Comparison of ENCODE assay signal across 22 cellular contexts in genomic region chr17:37417852-37418251, GRCh38. TPM values are rescaled to one million over a fixed set of nuclear protein-coding genes. Genes with fewer than 3 reads are reported as not detected.
DNase-seq lines count a peak whose midpoint lies in the region; ATAC-seq and TF ChIP-seq lines count a peak whose summit lies in the region.
"Had no signal": no experiment of that assay in that cellular context is flagged by ENCODE, and none has a peak within 500 bp of the region (broad histone marks: within the 10 kb centered on the region; RNA-seq: fewer than 3 reads in every experiment).

No MANE protein-coding gene starts in this region.

- DNase-seq in HCEC 1CT (peak; percentile 76), epithelial cell of esophagus (ENCODE audit: low read depth) (peak; percentile 73), iris pigment epithelial cell (ENCODE audit: low read depth) (peak; percentile 64)
- DNase-seq in stimulated activated CD8-positive, alpha-beta memory T cell treated with anti-CD3 and anti-CD28 coated beads, Interleukin-4, amount 100 ng/mL, for 48 hours, result no peak
- DNase-seq: CD8-positive, alpha-beta memory T cell; DMS79; KG1; MV-4-11; NCI-H187; NCI-H226; NCI-H524 treated with DMSO at 0.1 percent for 48 hours; SIG-M5 had no signal

- no peak for TF ChIP-seq CTCF in epithelial cell of esophagus (IDR thresholded peaks at IDR 0.05; ENCODE audit: insufficient read depth, low read depth, low read length, missing control alignments)

- ATAC-seq in activated T-helper 17 cell treated with anti-CD3 and anti-CD28 coated beads, Interleukin-2, amount 50 U/mL, for 72 hours (replicated peaks), result peak; percentile 78
- no peak for ATAC-seq in HG03095 (IDR thresholded peaks at IDR 0.05; ENCODE audit: unreplicated experiment)
- no peak for ATAC-seq in GM19452 (IDR thresholded peaks at IDR 0.05; ENCODE audit: unreplicated experiment)
- ATAC-seq in HG03378 (IDR thresholded peaks at IDR 0.05; ENCODE audit: unreplicated experiment), result no peak
- ATAC-seq: A549, GM23338, HCT116, HepG2, SK-N-SH treated with all-trans-retinoic acid at 6 μM for 48 hours had no signal

- H3K4me3 ChIP-seq in epithelial cell of esophagus (ENCODE audit: low read length), result no peak overlapping the region
- H3K4me3 ChIP-seq: A549; BLaER1 treated with 17β-estradiol and CSF1 and Interleukin-3, amounts not matched to agents 10 nM and 100 nM; GM23338 had no signal

- no peaks in the 10 kb centered on the region for H3K27me3 Mint-ChIP-seq in activated T-helper 17 cell treated with anti-CD3 and anti-CD28 coated beads, Interleukin-2, amount 50 U/mL, for 72 hours
- H3K27me3 Mint-ChIP-seq: CD8-positive, alpha-beta memory T cell had no signal

- H3K4me1 Mint-ChIP-seq in activated T-helper 17 cell treated with anti-CD3 and anti-CD28 coated beads, Interleukin-2, amount 50 U/mL, for 72 hours, result peaks cover 11% of the 10 kb centered on the region
- H3K4me1 Mint-ChIP-seq: GM23338 had no signal

- H3K9me3 Mint-ChIP-seq in activated T-helper 17 cell treated with anti-CD3 and anti-CD28 coated beads, Interleukin-2, amount 50 U/mL, for 72 hours, result no peaks in the 10 kb centered on the region
- H3K9me3 Mint-ChIP-seq: CD8-positive, alpha-beta memory T cell; GM23338 had no signal

- peaks cover 83% of the 10 kb centered on the region for H3K36me3 Mint-ChIP-seq in activated T-helper 17 cell treated with anti-CD3 and anti-CD28 coated beads, Interleukin-2, amount 50 U/mL, for 72 hours (ENCODE audit: low read depth)

- no peak overlapping the region for H3K27ac Mint-ChIP-seq in activated T-helper 17 cell treated with anti-CD3 and anti-CD28 coated beads, Interleukin-2, amount 50 U/mL, for 72 hours
- H3K27ac Mint-ChIP-seq: CD8-positive, alpha-beta memory T cell; GM23338 had no signal

- no peak overlapping the region for H3K4me3 Mint-ChIP-seq in activated T-helper 17 cell treated with anti-CD3 and anti-CD28 coated beads, Interleukin-2, amount 50 U/mL, for 72 hours
- H3K4me3 Mint-ChIP-seq: CD8-positive, alpha-beta memory T cell; GM23338 had no signal

RNA-seq across cellular contexts. Expression of gene TADA2A, which starts 11.2 kb away (rescaled TPM):
- total RNA-seq in activated T-helper 17 cell treated with anti-CD3 and anti-CD28 coated beads, Interleukin-2, amount 50 U/mL, for 72 hours, result 10 to 100 TPM; 29.2 to 36.7 TPM

RNA-seq across cellular contexts. Expression of gene ACACA, which starts 11.2 kb away (rescaled TPM):
- 10 to 100 TPM; 36.9 to 73.7 TPM for total RNA-seq in activated T-helper 17 cell treated with anti-CD3 and anti-CD28 coated beads, Interleukin-2, amount 50 U/mL, for 72 hours

RNA-seq across cellular contexts. Expression of gene C17orf78, which starts 42.1 kb away (rescaled TPM):
- not detected for total RNA-seq in activated T-helper 17 cell treated with anti-CD3 and anti-CD28 coated beads, Interleukin-2, amount 50 U/mL, for 72 hours
- total RNA-seq: CD8-positive, alpha-beta memory T cell; GM23338; HepG2 had no signal
